Comparison of ENCODE assay signal across 25 cellular contexts in the genomic region with DNA sequence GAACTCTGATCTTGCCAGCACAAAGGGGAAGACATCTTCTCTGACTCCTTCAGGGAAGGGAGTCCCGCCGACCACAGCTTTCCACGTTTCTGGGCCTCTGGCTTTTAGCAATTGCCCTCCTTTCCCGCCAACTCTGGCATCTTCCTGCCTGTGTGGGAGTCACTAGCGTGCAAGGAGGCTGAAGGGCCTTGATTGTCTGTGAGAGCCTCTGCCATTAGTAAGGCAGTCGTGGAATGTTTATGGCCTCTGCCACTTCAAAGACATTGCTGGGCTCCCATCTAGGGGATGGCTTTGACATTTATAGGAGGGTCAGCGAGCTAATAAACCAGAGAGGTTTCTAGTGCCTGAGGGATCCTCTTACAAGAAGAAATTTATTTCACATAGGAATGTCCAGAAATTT. TPM values are rescaled to one million over a fixed set of nuclear protein-coding genes. Genes with fewer than 3 reads are reported as not detected.
DNase-seq lines count a peak whose midpoint lies in the region; ATAC-seq, FAIRE-seq and TF ChIP-seq lines count a peak whose summit lies in the region.
"Had no signal": no experiment of that assay in that cellular context is flagged by ENCODE, and none has a peak within 500 bp of the region (broad histone marks: within the 10 kb centered on the region; RNA-seq: fewer than 3 reads in every experiment).

No MANE protein-coding gene starts in this region.

- H3K14ac ChIP-seq in H9 (ENCODE audit: insufficient read depth, low read length): no peak overlapping the region

- H3K4me1 ChIP-seq in H9 (ENCODE audit: insufficient read depth, low read length) (no peaks in the 10 kb centered on the region), astrocyte (ENCODE audit: insufficient read depth, low read length) (no peaks in the 10 kb centered on the region), gastroesophageal sphincter (no peaks in the 10 kb centered on the region)
- H3K4me1 ChIP-seq: esophagus muscularis mucosa had no signal

- no peak overlapping the region for H3K4ac ChIP-seq in H9 (ENCODE audit: low read depth, low read length)

- H3K36me3 Mint-ChIP-seq in H9 (ENCODE audit: insufficient read depth in 1 of 3, low read depth in 3 of 3): no peaks in the 10 kb centered on the region
- H3K36me3 Mint-ChIP-seq in astrocyte (ENCODE audit: low read depth, unreplicated experiment): no peaks in the 10 kb centered on the region
- H3K36me3 Mint-ChIP-seq: activated naive CD8-positive, alpha-beta T cell treated with anti-CD3 and anti-CD28 coated beads, Interleukin-2, amount 10 ng/mL, durations not matched to agents 7 days and 5 days; memory B cell had no signal

- H4K20me1 ChIP-seq in H9 (ENCODE audit: control insufficient read depth, insufficient read depth, insufficient read length): no peaks in the 10 kb centered on the region
- H4K20me1 ChIP-seq in astrocyte (ENCODE audit: insufficient read depth, low read length): no peaks in the 10 kb centered on the region

- H3K27me3 ChIP-seq in H9 (ENCODE audit: insufficient read depth, low read length) (no peaks in the 10 kb centered on the region; the same call in 1 of the 2 replicates), astrocyte (ENCODE audit: insufficient read depth, low read length) (peaks cover 2% of the 10 kb centered on the region), gastroesophageal sphincter (peaks cover 21% of the 10 kb centered on the region)
- H3K27me3 ChIP-seq: upper lobe of right lung had no signal

- H3K23me2 ChIP-seq in H9 (ENCODE audit: insufficient read length, low read depth, low read length, poor library complexity, severe bottlenecking): no peaks in the 10 kb centered on the region

- H2AK5ac ChIP-seq in H9 (ENCODE audit: insufficient read length, low read length): no peak overlapping the region

- H2BK20ac ChIP-seq in H9 (ENCODE audit: low read depth, low read length, poor library complexity, severe bottlenecking): no peak overlapping the region

- H3K23ac ChIP-seq in H9 (ENCODE audit: insufficient read length, low read depth, low read length): no peak overlapping the region

- H3K4me1 Mint-ChIP-seq in H9: peaks cover 12 to 19% of the 10 kb centered on the region in 2 experiments
- H3K4me1 Mint-ChIP-seq in astrocyte (ENCODE audit: low read depth, unreplicated experiment): peaks cover 13% of the 10 kb centered on the region
- H3K4me1 Mint-ChIP-seq: activated naive CD8-positive, alpha-beta T cell treated with anti-CD3 and anti-CD28 coated beads, Interleukin-2, amount 10 ng/mL, durations not matched to agents 7 days and 5 days; memory B cell had no signal

- no CpG with 5 or more reads among the region's 7 CpGs for WGBS in H9 (ENCODE audit: extremely low coverage, insufficient read length, low lambda C conversion rate)
- WGBS in gastroesophageal sphincter (ENCODE audit: low coverage in 1 of 2), 2 donors: 32 to 63% methylated on average over 3 to 5 of the region's 7 CpGs

- FAIRE-seq in astrocyte (lab: Jason Lieb, UNC): no peak
- FAIRE-seq: G401.6, GM12892, islet of Langerhans had no signal

- H3K79me2 ChIP-seq in H9 (ENCODE audit: insufficient read depth, low read length) (no peaks in the 10 kb centered on the region), astrocyte (ENCODE audit: insufficient read depth, low read length) (no peaks in the 10 kb centered on the region)

- TF ChIP-seq CTCF in AG09309 (IDR thresholded peaks at IDR 0.05; ENCODE audit: control insufficient read depth, insufficient read depth, low read depth, low read length, missing control alignments) (no peak), H9 (conservative IDR thresholded peaks at IDR 0.05) (no peak), astrocyte (IDR thresholded peaks at IDR 0.05; ENCODE audit: insufficient read depth, low read depth, low read length) (no peak), gastroesophageal sphincter (IDR thresholded peaks at IDR 0.05) (no peak)

- no peak overlapping the region for H3K27ac ChIP-seq in H9 (ENCODE audit: insufficient read length, low read depth, low read length)
- no peak overlapping the region for H3K27ac ChIP-seq in astrocyte (ENCODE audit: low read depth, low read length)
- no peak overlapping the region for H3K27ac ChIP-seq in gastroesophageal sphincter
- H3K27ac ChIP-seq: esophagus muscularis mucosa, KMS-11, upper lobe of right lung had no signal

- no peak overlapping the region for H2BK5ac ChIP-seq in H9 (ENCODE audit: insufficient read length, low read length)

- no peak overlapping the region for H3K56ac ChIP-seq in H9 (ENCODE audit: insufficient read length, low read depth, low read length)

- H4K5ac ChIP-seq in H9 (ENCODE audit: insufficient read length, low read depth, low read length): no peak overlapping the region

- H3K27me3 Mint-ChIP-seq in H9 (ENCODE audit: low read depth) (peaks cover 8% of the 10 kb centered on the region), astrocyte (ENCODE audit: low read depth, unreplicated experiment) (peaks cover 13% of the 10 kb centered on the region)

- no peak overlapping the region for H3K4me3 Mint-ChIP-seq in H9
- no peak overlapping the region for H3K4me3 Mint-ChIP-seq in astrocyte (ENCODE audit: unreplicated experiment)
- H3K4me3 Mint-ChIP-seq: activated naive CD8-positive, alpha-beta T cell treated with anti-CD3 and anti-CD28 coated beads, Interleukin-2, amount 10 ng/mL, durations not matched to agents 7 days and 5 days; activated T-cell treated with anti-CD3 and anti-CD28 coated beads, Interleukin-2, amount 50 U/mL, for 24 hours; memory B cell; stimulated activated naive CD8-positive, alpha-beta T cell treated with anti-CD3 and anti-CD28 coated beads, Interleukin-15, Interleukin-2, amounts not matched to agents 100 ng/mL and 50 ng/mL, for 24 hours had no signal

- H3K9ac ChIP-seq in H9 (ENCODE audit: extremely low read depth, insufficient read length, low read length) (no peak overlapping the region), astrocyte (ENCODE audit: low read length) (no peak overlapping the region)
- H3K9ac ChIP-seq: KMS-11 had no signal

- DNase-seq in AG09309 (ENCODE audit: low read depth): peak; percentile 55
- peak; percentile 45 for DNase-seq in H9
- peak; percentile 10 for DNase-seq in astrocyte (ENCODE audit: low read depth)
- DNase-seq in left kidney (ENCODE audit: low read depth, low spot score): peak; percentile 93
- DNase-seq in NCI-H510A (lab: John Stamatoyannopoulos, UW): no peak
- DNase-seq: activated CD4-positive, alpha-beta T cell treated with anti-CD3 and anti-CD28 coated beads, Interleukin-2, amount 50 U/mL, for 48 hours; activated naive CD8-positive, alpha-beta T cell treated with anti-CD3 and anti-CD28 coated beads, Interleukin-2, amount 10 ng/mL, durations not matched to agents 7 days and 5 days; activated T-cell treated with anti-CD3 and anti-CD28 coated beads, Interleukin-2, amount 50 U/mL, for 24 hours; head of caudate nucleus; NCI-H1105 treated with DMSO at 0.1 percent for 48 hours; NCI-H2171; right cardiac atrium; RPMI8226; upper lobe of right lung had no signal

- H2BK12ac ChIP-seq in H9 (ENCODE audit: insufficient read length, low read depth, low read length): no peak overlapping the region

- no peak overlapping the region for H4K91ac ChIP-seq in H9 (ENCODE audit: insufficient read length, low read depth, low read length)

- TF ChIP-seq POLR2A in gastroesophageal sphincter (IDR thresholded peaks at IDR 0.05): no peak

- H3K36me3 ChIP-seq in astrocyte (ENCODE audit: insufficient read depth, low read length) (no peaks in the 10 kb centered on the region), gastroesophageal sphincter (no peaks in the 10 kb centered on the region)
- H3K36me3 ChIP-seq: esophagus muscularis mucosa, upper lobe of right lung had no signal

- H3K79me1 ChIP-seq in H9 (ENCODE audit: insufficient read depth, low read depth, low read length, poor library complexity, severe bottlenecking): no peaks in the 10 kb centered on the region

- no peak overlapping the region for H4K8ac ChIP-seq in H9 (replicated peaks; ENCODE audit: insufficient read length, low read depth, low read length)

- H3K9me3 ChIP-seq in H9 (ENCODE audit: control insufficient read depth, low read depth, low read length) (no peaks in the 10 kb centered on the region), astrocyte (ENCODE audit: insufficient read depth, low read depth, low read length) (no peaks in the 10 kb centered on the region), gastroesophageal sphincter (no peaks in the 10 kb centered on the region)
- H3K9me3 ChIP-seq: esophagus muscularis mucosa, upper lobe of right lung had no signal

- H3K18ac ChIP-seq in H9 (ENCODE audit: insufficient read length, low read depth, low read length): no peak overlapping the region

- H2BK15ac ChIP-seq in H9 (ENCODE audit: low read depth, low read length): no peak overlapping the region

- no peak overlapping the region for H2BK120ac ChIP-seq in H9 (ENCODE audit: low read depth, low read length, poor library complexity, severe bottlenecking)

- TF ChIP-seq EP300 in gastroesophageal sphincter (IDR thresholded peaks at IDR 0.05): no peak

- H3K4me2 ChIP-seq in H9 (ENCODE audit: insufficient read depth, insufficient read length, low read length) (no peak overlapping the region), astrocyte (ENCODE audit: low read length) (no peak overlapping the region)
- H3K4me2 ChIP-seq: KMS-11 had no signal

- H3T11ph ChIP-seq in H9 (ENCODE audit: low read length): no peak overlapping the region

- no peak overlapping the region for H2AFZ ChIP-seq in H9 (ENCODE audit: low read length)
- H2AFZ ChIP-seq in astrocyte (ENCODE audit: low read depth, low read length): no peak overlapping the region

- no peaks in the 10 kb centered on the region for H3K9me3 Mint-ChIP-seq in H9
- no peaks in the 10 kb centered on the region for H3K9me3 Mint-ChIP-seq in astrocyte (ENCODE audit: unreplicated experiment)
- H3K9me3 Mint-ChIP-seq: activated naive CD8-positive, alpha-beta T cell treated with anti-CD3 and anti-CD28 coated beads, Interleukin-2, amount 10 ng/mL, durations not matched to agents 7 days and 5 days; activated T-cell treated with anti-CD3 and anti-CD28 coated beads, Interleukin-2, amount 50 U/mL, for 24 hours; memory B cell; stimulated activated naive CD8-positive, alpha-beta T cell treated with anti-CD3 and anti-CD28 coated beads, Interleukin-15, Interleukin-2, amounts not matched to agents 100 ng/mL and 50 ng/mL, for 24 hours had no signal

- no peak for ATAC-seq in GM19023 (IDR thresholded peaks at IDR 0.05; ENCODE audit: unreplicated experiment)
- ATAC-seq in GM18909 (IDR thresholded peaks at IDR 0.05; ENCODE audit: poor library complexity, unreplicated experiment): no peak
- ATAC-seq in gastroesophageal sphincter: no peak
- ATAC-seq: right cardiac atrium, upper lobe of right lung had no signal

- H3K4me3 ChIP-seq in AG09309 (ENCODE audit: control insufficient read depth, low read depth, low read length) (no peak overlapping the region), astrocyte (ENCODE audit: insufficient read depth, low read depth, low read length) (no peak overlapping the region), gastroesophageal sphincter (no peak overlapping the region)
- H3K4me3 ChIP-seq: esophagus muscularis mucosa, upper lobe of right lung had no signal

- H3K27ac Mint-ChIP-seq in H9: no peak overlapping the region
- no peak overlapping the region for H3K27ac Mint-ChIP-seq in astrocyte (ENCODE audit: unreplicated experiment)
- H3K27ac Mint-ChIP-seq: activated naive CD8-positive, alpha-beta T cell treated with anti-CD3 and anti-CD28 coated beads, Interleukin-2, amount 10 ng/mL, durations not matched to agents 7 days and 5 days; activated T-cell treated with anti-CD3 and anti-CD28 coated beads, Interleukin-2, amount 50 U/mL, for 24 hours; memory B cell; stimulated activated naive CD8-positive, alpha-beta T cell treated with anti-CD3 and anti-CD28 coated beads, Interleukin-15, Interleukin-2, amounts not matched to agents 100 ng/mL and 50 ng/mL, for 24 hours had no signal

RNA-seq across cellular contexts. Expression of gene PROK1, which starts 14.3 kb away (rescaled TPM):
- total RNA-seq in H9 (2021) (not detected in 2 replicates), astrocyte (not detected in 2 replicates), gastroesophageal sphincter (1 to 10 TPM in 1 of 4 donors, not detected in 3; 1.1 TPM)
- total RNA-seq: activated naive CD8-positive, alpha-beta T cell treated with anti-CD3 and anti-CD28 coated beads, Interleukin-2, amount 10 ng/mL, durations not matched to agents 7 days and 5 days; esophagus muscularis mucosa; H4 had no signal

RNA-seq across cellular contexts. Expression of gene LAMTOR5, which starts 29.1 kb away (rescaled TPM):
- total RNA-seq in H9 (2021): 108 and 111 TPM in 2 replicates
- 113 and 126 TPM in 2 replicates for total RNA-seq in astrocyte
- 100 to 1,000 TPM in 2 of 4 donors, 10 to 100 TPM in 2; 72.5 to 126 (median 101) TPM for total RNA-seq in gastroesophageal sphincter

RNA-seq across cellular contexts. Expression of gene SLC16A4, which starts 45.8 kb away (rescaled TPM):
- total RNA-seq in H9 (2021): 0.17 TPM in 1 of 2 replicates, not detected in the other
- total RNA-seq in astrocyte: 14.1 and 14.8 TPM in 2 replicates
- total RNA-seq in gastroesophageal sphincter: 10 to 100 TPM; 10.5 to 16.9 (median 15.2) TPM
